10 cellular contexts compared by ENCODE assay signal in the genomic region with DNA sequence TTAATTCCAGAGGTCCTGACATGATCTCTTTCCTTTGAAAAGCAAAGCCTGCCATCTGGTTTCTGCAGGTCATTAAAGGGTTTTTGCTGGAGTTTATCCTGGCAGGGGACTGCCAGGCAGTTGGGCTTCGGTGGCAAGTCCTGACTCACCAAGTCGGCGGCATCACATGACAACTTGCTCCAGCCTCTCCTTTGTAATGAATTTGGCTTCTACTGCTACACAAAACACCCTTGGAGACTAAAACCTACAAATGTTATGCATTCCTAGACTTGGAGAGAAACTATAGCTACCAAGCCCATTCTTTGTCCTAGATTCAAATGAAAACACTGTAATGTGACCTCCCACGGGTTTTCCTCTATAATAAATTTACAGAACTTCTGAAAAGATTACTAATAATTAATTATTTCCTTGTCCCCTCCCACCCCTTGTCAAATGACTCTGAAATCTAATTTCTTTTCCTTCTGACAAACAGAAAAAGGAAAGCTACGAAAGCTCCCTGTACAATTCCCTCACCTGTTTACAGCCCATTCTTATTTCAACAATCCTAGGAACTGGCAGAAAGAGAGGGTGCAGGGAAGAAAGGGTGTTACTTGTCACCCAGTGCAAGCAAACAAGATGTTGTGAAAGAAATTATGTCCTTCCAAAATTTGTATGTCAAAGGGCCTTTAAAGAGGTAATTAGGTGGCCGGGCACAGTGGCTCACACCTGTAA.
A peak's percentile ranks its signal among the peaks of the same experiment; 100 is the strongest.
DNase-seq lines count a peak whose midpoint lies in the region; ATAC-seq and TF ChIP-seq lines count a peak whose summit lies in the region.
"Had no signal": no experiment of that assay in that cellular context is flagged by ENCODE, and none has a peak within 500 bp of the region (broad histone marks: within the 10 kb centered on the region; RNA-seq: fewer than 3 reads in every experiment).

No MANE protein-coding gene starts in this region.

- H3K4me3 ChIP-seq in AG10803 (ENCODE audit: low read length) (no peak overlapping the region), right lobe of liver (peak overlapping the region in 1 of 3 donors; percentile 4)

- WGBS in right lobe of liver (ENCODE audit: insufficient coverage, low coverage, low lambda C conversion rate, missing lambda C conversion rate) = 23% methylated on average over 6 of the region's 6 CpGs

- ATAC-seq in right lobe of liver = peak; percentile 78 to 81 (median 78)
- ATAC-seq in HG02678 (IDR thresholded peaks at IDR 0.05; ENCODE audit: unreplicated experiment) = no peak
- no peak for ATAC-seq in GM21447 (IDR thresholded peaks at IDR 0.05; ENCODE audit: unreplicated experiment)
- ATAC-seq in GM19397 (IDR thresholded peaks at IDR 0.05; ENCODE audit: unreplicated experiment) = no peak
- no peak for ATAC-seq in HG03045 (IDR thresholded peaks at IDR 0.05; ENCODE audit: unreplicated experiment)
- ATAC-seq: effector memory CD8-positive, alpha-beta T cell had no signal

- TF ChIP-seq CTCF in AG10803 (conservative IDR thresholded peaks at IDR 0.05; ENCODE audit: low read length) = no peak
- no peak for TF ChIP-seq CTCF in right lobe of liver (IDR thresholded peaks at IDR 0.05)

- H3K36me3 ChIP-seq in right lobe of liver = no peaks in the 10 kb centered on the region

- DNase-seq in AG10803 (ENCODE audit: low read depth) = peak; percentile 52
- peak; percentile 11 for DNase-seq in NCI-H1105 (lab: John Stamatoyannopoulos, UW)
- DNase-seq in caudate nucleus (lab: John Stamatoyannopoulos, UW) = peak in 17 of 61 donors; percentile 0 to 55 (median 7)
- peak; percentile 70 to 80 (median 75) for DNase-seq in right lobe of liver
- DNase-seq: effector memory CD8-positive, alpha-beta T cell had no signal

- H3K4me1 ChIP-seq in right lobe of liver = peaks cover 0 to 21% (median 7%) of the 10 kb centered on the region in 4 donors

- no peaks in the 10 kb centered on the region for H3K9me3 ChIP-seq in right lobe of liver

- intact Hi-C loops in right lobe of liver (cut with DNase I) = no loop called here

- H3K27me3 ChIP-seq in right lobe of liver = no peaks in the 10 kb centered on the region

- peak overlapping the region; percentile 44 for H3K27ac ChIP-seq in caudate nucleus (ENCODE audit: low read depth, low read length)
- H3K27ac ChIP-seq in right lobe of liver = peak overlapping the region in 2 of 3 donors; percentile 81 to 86
- H3K27ac ChIP-seq: VCaP had no signal

- TF ChIP-seq POLR2A in right lobe of liver (IDR thresholded peaks at IDR 0.05) = no peak

Comparison
In these comparisons a context has a peak if more than half of its experiments do, and no peak if none do; other contexts are left out.
1. ATAC-seq: peak in right lobe of liver (4 of 4); none in HG02678 (single experiment), GM21447 (single experiment), GM19397 (single experiment) and HG03045 (single experiment).